8 cellular contexts compared by ENCODE assay signal in the genomic region with DNA sequence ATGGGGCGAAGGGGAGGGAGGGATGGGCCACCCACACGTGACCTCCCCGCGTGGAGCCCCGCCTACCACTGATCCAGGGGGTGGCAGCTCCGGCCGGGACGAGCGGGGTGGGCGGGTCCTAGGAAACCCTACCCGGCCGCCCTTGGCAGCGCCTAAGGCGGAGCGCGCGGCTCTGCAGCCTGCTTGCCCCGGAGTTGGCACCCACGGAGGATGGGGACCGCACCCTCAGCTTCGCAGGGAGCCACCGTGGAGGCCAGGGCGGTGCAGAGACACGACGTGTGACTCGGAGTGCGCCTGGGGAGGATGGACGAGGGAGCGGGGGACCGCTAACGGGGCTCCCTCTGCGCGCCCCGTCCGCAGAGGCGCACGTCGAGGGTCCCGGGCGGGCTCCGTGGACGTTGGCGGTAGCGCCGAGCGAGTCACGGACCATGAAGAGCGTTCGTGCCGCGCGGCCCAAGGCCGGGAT. TPM values are rescaled to one million over a fixed set of nuclear protein-coding genes. Genes with fewer than 3 reads are reported as not detected.
DNase-seq lines count a peak whose midpoint lies in the region; ATAC-seq, FAIRE-seq and TF ChIP-seq lines count a peak whose summit lies in the region.

A gene with protein sequence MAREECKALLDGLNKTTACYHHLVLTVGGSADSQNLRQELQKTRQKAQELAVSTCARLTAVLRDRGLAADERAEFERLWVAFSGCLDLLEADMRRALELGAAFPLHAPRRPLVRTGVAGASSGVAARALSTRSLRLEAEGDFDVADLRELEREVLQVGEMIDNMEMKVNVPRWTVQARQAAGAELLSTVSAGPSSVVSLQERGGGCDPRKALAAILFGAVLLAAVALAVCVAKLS (plus strand): TSS at position 129 of the 466 bp plus-strand sequence. CDS start 416 bp downstream, outside the sequence.

- no peak within 1 kb of the TSS for H4K91ac ChIP-seq in H1 (replicated peaks; ENCODE audit: insufficient read length, low read length)
- peak within 1 kb of the TSS; percentile 64 for H4K91ac ChIP-seq in mesenchymal stem cell (ENCODE audit: low read length)

- H3K36me3 Mint-ChIP-seq in activated CD8-positive, alpha-beta T cell treated with anti-CD3 and anti-CD28 coated beads, Interleukin-2, amount 10 ng/mL, durations not matched to agents 7 days and 5 days (ENCODE audit: low read depth), result peaks cover 5% of the 10 kb centered on the region

- H3K9me3 Mint-ChIP-seq in activated CD8-positive, alpha-beta T cell treated with anti-CD3 and anti-CD28 coated beads, Interleukin-2, amount 10 ng/mL, durations not matched to agents 7 days and 5 days (ENCODE audit: insufficient read depth), result no peaks in the 10 kb centered on the region

- H4K5ac ChIP-seq in H1 (ENCODE audit: insufficient read length, low read depth, low read length), result no peak within 1 kb of the TSS

- H3K27ac ChIP-seq in H1 (ENCODE audit: low read depth, low read length) (no peak within 1 kb of the TSS; the same call in 1 of the 2 replicates), mesenchymal stem cell (ENCODE audit: low read length, poor library complexity, severe bottlenecking) (peak within 1 kb of the TSS; percentile 31)

- peak within 1 kb of the TSS; percentile 80 for H3K4me3 Mint-ChIP-seq in activated CD8-positive, alpha-beta T cell treated with anti-CD3 and anti-CD28 coated beads, Interleukin-2, amount 10 ng/mL, durations not matched to agents 7 days and 5 days

- H3K9me3 ChIP-seq in H1 (ENCODE audit: insufficient read depth in 2 of 2, low read depth in 1 of 2, low read length in 1 of 2) (no peaks in the 10 kb centered on the region; a peak in 1 of 4 replicates), mesenchymal stem cell (ENCODE audit: control insufficient read depth, low read length) (no peaks in the 10 kb centered on the region)

- H3K4me2 ChIP-seq in H1 (ENCODE audit: insufficient read depth in 1 of 2, low read depth in 2 of 2, low read length in 2 of 2) (peak within 1 kb of the TSS; percentile 91 to 98), mesenchymal stem cell (ENCODE audit: low read length, poor library complexity, severe bottlenecking) (peak within 1 kb of the TSS; percentile 89)

- no peak for TF ChIP-seq RAD21 in H1 (IDR thresholded peaks at IDR 0.05 in 1 of 2, conservative IDR thresholded peaks at IDR 0.05 in 1 of 2; ENCODE audit: low read depth in 2 of 2, low read length in 2 of 2)

- H3K56ac ChIP-seq in H1 (replicated peaks; ENCODE audit: insufficient read length, low read depth, low read length), result peak within 1 kb of the TSS; percentile 69

- H2BK15ac ChIP-seq in H1 (ENCODE audit: low read length) (0 out of 2 replicates have a peak within 1 kb of the TSS, but pooled peaks have one; percentile 88), mesenchymal stem cell (ENCODE audit: low read depth, poor library complexity, severe bottlenecking) (peak within 1 kb of the TSS; percentile 82)

- POLR2A ChIA-PET in activated CD8-positive, alpha-beta T cell treated with anti-CD3 and anti-CD28 coated beads, Interleukin-2, amount 10 ng/mL, durations not matched to agents 7 days and 5 days (lab: Charles Lee), result interaction anchor here (0.6 to 2.2 kb wide), 3 partner anchors 16 to 39 kb away, joined by 3 to 14 read pairs (median 7); a partner anchor contains a TSS
- POLR2A ChIA-PET in H1 (lab: Charles Lee; ENCODE audit: partially characterized antibody), result interaction anchor here (0.7 to 2.8 kb wide), 2 partner anchors 16 to 270 kb away, joined by 3 to 12 read pairs; a partner anchor contains a TSS

- H2BK120ac ChIP-seq in H1 (replicated peaks; ENCODE audit: low read depth, low read length), result no peak within 1 kb of the TSS
- peak within 1 kb of the TSS; percentile 81 for H2BK120ac ChIP-seq in mesenchymal stem cell (ENCODE audit: low read depth, low read length)

- peaks cover 20 to 33% (median 26%) of the 10 kb centered on the region in 4 experiments for H3K27me3 ChIP-seq in H1 (replicated peaks in 1 of 4; ENCODE audit: control insufficient read depth in 3 of 4, extremely low read depth in 1 of 4, insufficient read depth in 3 of 4, low read length in 3 of 4)
- peaks cover 28 to 29% of the 10 kb centered on the region in 2 experiments for H3K27me3 ChIP-seq in mesenchymal stem cell (ENCODE audit: control insufficient read depth in 1 of 2, insufficient read depth in 1 of 2, low read length in 2 of 2)

- CTCF ChIA-PET in activated CD8-positive, alpha-beta T cell treated with anti-CD3 and anti-CD28 coated beads, Interleukin-2, amount 10 ng/mL, durations not matched to agents 7 days and 5 days (lab: Charles Lee), result interaction anchor here (0.9 to 1.8 kb wide), 6 partner anchors 11 to 76 kb away, joined by 3 to 12 read pairs (median 4); a partner anchor contains a TSS
- CTCF ChIA-PET in H1 (lab: Charles Lee; ENCODE audit: partially characterized antibody), result interaction anchor here (0.6 to 1.1 kb wide), 3 partner anchors 20 to 298 kb away, joined by 3 to 4 read pairs (median 3); no protein-coding TSS in a partner anchor

- DNase-seq in DMS153 treated with DMSO at 0.1 percent for 48 hours (lab: John Stamatoyannopoulos, UW; ENCODE audit: unreplicated experiment), result peak; percentile 2
- DNase-seq in NCI-H526 treated with DMSO at 0.1 percent for 48 hours (lab: John Stamatoyannopoulos, UW), result peak; percentile 46
- DNase-seq in activated CD8-positive, alpha-beta T cell treated with anti-CD3 and anti-CD28 coated beads, Interleukin-2, amount 10 ng/mL, durations not matched to agents 7 days and 5 days, result peak; percentile 68
- DNase-seq in H1 (ENCODE audit: low read depth in 1 of 2, low spot score in 2 of 2), result peak in 1 of 2 experiments; percentile 78
- peak; percentile 82 for DNase-seq in mesenchymal stem cell
- DNase-seq in stimulated activated CD8-positive, alpha-beta memory T cell treated with anti-CD3 and anti-CD28 coated beads, Interleukin-15, amount 100 ng/mL, for 4 hours (ENCODE audit: low read depth in 2 of 2), result peak; percentile 39 to 51

- H2AK5ac ChIP-seq in H1 (ENCODE audit: low read depth, low read length), result no peak within 1 kb of the TSS
- H2AK5ac ChIP-seq in mesenchymal stem cell (ENCODE audit: low read length, severe bottlenecking), result no peak within 1 kb of the TSS

- H3K4me3 ChIP-seq in H1 (ENCODE audit: extremely low read depth in 1 of 4, insufficient read depth in 2 of 4, low read depth in 3 of 4, low read length in 4 of 4) (peak within 1 kb of the TSS; percentile 69 to 91 (median 83)), mesenchymal stem cell (ENCODE audit: insufficient read depth in 1 of 2, low read depth in 1 of 2, low read length in 2 of 2) (peak within 1 kb of the TSS; percentile 87 to 94)

- H3K27ac Mint-ChIP-seq in activated CD8-positive, alpha-beta T cell treated with anti-CD3 and anti-CD28 coated beads, Interleukin-2, amount 10 ng/mL, durations not matched to agents 7 days and 5 days, result peak within 1 kb of the TSS; percentile 82

- TF ChIP-seq CTCF in H1 (IDR thresholded peaks at IDR 0.05; ENCODE audit: control extremely low read depth in 1 of 3, insufficient read depth in 1 of 3, low read depth in 1 of 3, low read length in 3 of 3), result no peak

- H2AFZ ChIP-seq in H1 (ENCODE audit: low read length) (peak within 1 kb of the TSS; percentile 63; the same call in 1 of the 2 replicates), mesenchymal stem cell (ENCODE audit: low read depth, low read length) (peak within 1 kb of the TSS; percentile 98)

- TF ChIP-seq EP300 in H1 (IDR thresholded peaks at IDR 0.05; ENCODE audit: borderline replicate concordance in 1 of 2, low read depth in 2 of 2, low read length in 2 of 2), result no peak

- TF ChIP-seq POLR2A in H1 (IDR thresholded peaks at IDR 0.05; ENCODE audit: control extremely low read depth in 1 of 2, low read depth in 2 of 2, low read length in 2 of 2), result no peak

- no peak for FAIRE-seq in H1 (lab: Jason Lieb, UNC)

- peaks cover 14% of the 10 kb centered on the region; the same call in 1 of the 2 replicates for H3K23me2 ChIP-seq in H1 (ENCODE audit: low read depth, low read length)

- peak within 1 kb of the TSS; percentile 78 for H3K18ac ChIP-seq in H1 (ENCODE audit: extremely low read depth, low read length)
- peak within 1 kb of the TSS; percentile 77 to 98 for H3K18ac ChIP-seq in mesenchymal stem cell (ENCODE audit: low read depth in 1 of 2, low read length in 2 of 2)

- H3K4me1 Mint-ChIP-seq in activated CD8-positive, alpha-beta T cell treated with anti-CD3 and anti-CD28 coated beads, Interleukin-2, amount 10 ng/mL, durations not matched to agents 7 days and 5 days (ENCODE audit: low read depth), result peaks cover 39% of the 10 kb centered on the region

- H3K4ac ChIP-seq in H1 (replicated peaks; ENCODE audit: insufficient read length, low read depth, low read length) (peak within 1 kb of the TSS; percentile 78), mesenchymal stem cell (ENCODE audit: low read depth in 1 of 2, low read length in 2 of 2) (peak within 1 kb of the TSS in 1 of 2 experiments; percentile 81)

- H2BK12ac ChIP-seq in H1 (ENCODE audit: low read depth, low read length) (0 out of 2 replicates have a peak within 1 kb of the TSS, but pooled peaks have one; percentile 17), mesenchymal stem cell (ENCODE audit: low read length in 2 of 2) (peak within 1 kb of the TSS in 1 of 2 experiments; percentile 83)

- H2BK20ac ChIP-seq in H1 (ENCODE audit: low read length), result no peak within 1 kb of the TSS

- peaks cover 8 to 16% (median 11%) of the 10 kb centered on the region in 4 experiments; a peak in 6 of 7 replicates for H3K4me1 ChIP-seq in H1 (replicated peaks in 1 of 4; ENCODE audit: control insufficient read depth in 3 of 4, insufficient read depth in 4 of 4, low read length in 3 of 4)
- peaks cover 33% of the 10 kb centered on the region for H3K4me1 ChIP-seq in mesenchymal stem cell (ENCODE audit: control insufficient read depth, insufficient read depth, low read depth, low read length)

- peaks cover 25% of the 10 kb centered on the region for H3K27me3 Mint-ChIP-seq in activated CD8-positive, alpha-beta T cell treated with anti-CD3 and anti-CD28 coated beads, Interleukin-2, amount 10 ng/mL, durations not matched to agents 7 days and 5 days (ENCODE audit: low read depth)

- H3K79me1 ChIP-seq in H1 (ENCODE audit: low read depth, low read length), result peaks cover 13% of the 10 kb centered on the region
- peaks cover 10% of the 10 kb centered on the region for H3K79me1 ChIP-seq in mesenchymal stem cell (replicated peaks; ENCODE audit: low read length, poor library complexity, severe bottlenecking)

- peaks cover 0 to 37% of the 10 kb centered on the region in 2 experiments; a peak in 2 of 4 replicates for H3K79me2 ChIP-seq in H1 (ENCODE audit: control insufficient read depth in 1 of 2, insufficient read depth in 2 of 2, low read length in 2 of 2)

- no peak within 1 kb of the TSS; the same call in 1 of the 2 replicates for H2BK5ac ChIP-seq in H1 (ENCODE audit: low read depth, low read length)
- H2BK5ac ChIP-seq in mesenchymal stem cell (ENCODE audit: low read depth, low read length, poor library complexity, severe bottlenecking), result no peak within 1 kb of the TSS

- peak within 1 kb of the TSS in 3 of 4 experiments; percentile 33 to 60 (median 56); a peak in 4 of 7 replicates for H3K9ac ChIP-seq in H1 (replicated peaks in 1 of 4; ENCODE audit: extremely low read depth in 1 of 4, low read depth in 3 of 4, low read length in 3 of 4)
- peak within 1 kb of the TSS; percentile 87 for H3K9ac ChIP-seq in mesenchymal stem cell (ENCODE audit: low read length)

- no peak within 1 kb of the TSS for H3K14ac ChIP-seq in H1 (ENCODE audit: insufficient read length)
- peak within 1 kb of the TSS; percentile 64 to 86 for H3K14ac ChIP-seq in mesenchymal stem cell (ENCODE audit: low read length in 2 of 2)

- 7% methylated on average over 36 of the region's 53 CpGs; no CpG with 5 or more reads in 1 of the 2 experiments for WGBS in H1 (ENCODE audit: extremely low coverage in 1 of 2, insufficient coverage in 1 of 2, insufficient read length in 1 of 2, insufficient replicate concordance in 2 of 2, low coverage in 1 of 2, low lambda C conversion rate in 2 of 2, missing lambda C conversion rate in 1 of 2), 2 experiments
- 5% methylated on average over 53 of the region's 53 CpGs for WGBS in mesenchymal stem cell

- H3K36me3 ChIP-seq in H1 (ENCODE audit: control insufficient read depth in 2 of 4, insufficient read depth in 4 of 4, low read length in 3 of 4) (peaks cover 0 to 6% (median 0%) of the 10 kb centered on the region in 4 experiments; a peak in 1 of 8 replicates), mesenchymal stem cell (ENCODE audit: control insufficient read depth in 1 of 2, insufficient read depth in 2 of 2, low read depth in 1 of 2, low read length in 2 of 2) (no peaks in the 10 kb centered on the region)

- ATAC-seq in HG02759 (IDR thresholded peaks at IDR 0.05; ENCODE audit: unreplicated experiment) (peak; percentile 30), HG02938 (IDR thresholded peaks at IDR 0.05; ENCODE audit: unreplicated experiment) (no peak)
- peak; percentile 48 for ATAC-seq in activated CD8-positive, alpha-beta T cell treated with anti-CD3 and anti-CD28 coated beads, Interleukin-2, amount 10 ng/mL, durations not matched to agents 7 days and 5 days

- H3K23ac ChIP-seq in H1 (ENCODE audit: insufficient read length), result no peak within 1 kb of the TSS
- H3K23ac ChIP-seq in mesenchymal stem cell (ENCODE audit: low read length in 2 of 2), result peak within 1 kb of the TSS in 1 of 2 experiments; percentile 98

- H4K20me1 ChIP-seq in H1 (replicated peaks in 1 of 2; ENCODE audit: control insufficient read depth in 1 of 2, insufficient read depth in 2 of 2, low read length in 2 of 2), result peaks cover 10 to 16% of the 10 kb centered on the region in 2 experiments

- H4K8ac ChIP-seq in H1 (ENCODE audit: extremely low read depth, insufficient read depth, low read length) (peak within 1 kb of the TSS; percentile 82; the same call in 1 of the 2 replicates), mesenchymal stem cell (ENCODE audit: low read length) (peak within 1 kb of the TSS; percentile 80)

RNA-seq across cellular contexts. Expression of the gene that starts here (rescaled TPM):
- under 1 TPM; 0.34 to 0.37 TPM for total RNA-seq in activated CD8-positive, alpha-beta T cell treated with anti-CD3 and anti-CD28 coated beads, Interleukin-2, amount 10 ng/mL, durations not matched to agents 7 days and 5 days
- total RNA-seq in H1 (2021; fragmentation: NEBNext Ultra II Directional; extraction: Animal tissue kit (Norgen Biotek cat#: 25700)), result 0.26 and 0.33 TPM in 2 replicates
- 0.11 TPM in 2 replicates for polyA plus RNA-seq in H1 (2011; rRNA removed)
- 0.09 TPM for polyA plus RNA-seq in H1 (2011; cell fraction: cytosol; rRNA removed)
- polyA plus RNA-seq in H1 (2011; cell fraction: nucleus; rRNA removed), result 0.10 TPM
- 0.05 to 0.15 TPM (median 0.08 TPM) in 4 replicates for polyA plus RNA-seq in H1 (2012, experiment 1 of 2)
- polyA plus RNA-seq in H1 (2012, experiment 2 of 2), result 0.13 TPM
- polyA plus RNA-seq in H1 (2013, experiment 1 of 2), result 0.10 TPM
- polyA plus RNA-seq in H1 (2013, experiment 2 of 2), result 0.07 TPM
- 0.05 TPM in 1 of 2 replicates, not detected in the other for polyA minus RNA-seq in H1 (2011; rRNA and poly(A)+ RNA removed)
- polyA minus RNA-seq in H1 (2011; cell fraction: cytosol; rRNA and poly(A)+ RNA removed), result 0.37 TPM
- polyA minus RNA-seq in H1 (2011; cell fraction: nucleus; rRNA and poly(A)+ RNA removed), result 0.40 TPM
- 0.08 TPM for polyA plus RNA-seq in mesenchymal stem cell (2013, experiment 1 of 2)
- polyA plus RNA-seq in mesenchymal stem cell (2013, experiment 2 of 2), result 0.11 TPM

Comparison
In these comparisons a context has a peak if more than half of its experiments do, and no peak if none do; other contexts are left out.
1. Peak in DNase-seq and ATAC-seq in activated CD8-positive, alpha-beta T cell treated with anti-CD3 and anti-CD28 coated beads, Interleukin-2, amount 10 ng/mL, durations not matched to agents 7 days and 5 days; RNA of the gene not detected or under 1 TPM.